Comparison of ENCODE assay signal across 1 cellular context in the genomic region with DNA sequence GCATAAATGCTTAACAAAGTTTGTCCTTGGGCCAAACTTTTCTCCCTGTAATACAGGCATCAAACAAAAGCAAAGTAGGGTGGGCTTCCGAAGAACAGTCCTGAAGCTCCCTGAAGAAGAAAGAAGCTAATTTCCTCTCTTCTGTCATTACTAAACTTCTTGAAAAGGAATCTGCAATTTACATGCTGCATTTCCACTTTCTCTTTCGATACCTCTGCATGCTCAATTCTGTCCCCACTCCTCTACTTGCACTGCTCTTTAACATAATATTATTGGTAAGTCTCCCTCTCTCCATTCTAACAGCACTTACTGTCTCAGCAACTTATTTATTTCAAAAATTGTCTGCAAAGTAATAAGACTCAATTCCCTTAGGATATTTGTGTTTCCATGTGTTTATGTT.
TF ChIP-seq lines count a peak whose summit lies in the region.

No MANE protein-coding gene starts in this region.

TF ChIP-seq in GM23338, 12 proteins besides CTCF, POLR2A, EP300 and RAD21 (continued from another document):
- TF ChIP-seq, protein P1, sequence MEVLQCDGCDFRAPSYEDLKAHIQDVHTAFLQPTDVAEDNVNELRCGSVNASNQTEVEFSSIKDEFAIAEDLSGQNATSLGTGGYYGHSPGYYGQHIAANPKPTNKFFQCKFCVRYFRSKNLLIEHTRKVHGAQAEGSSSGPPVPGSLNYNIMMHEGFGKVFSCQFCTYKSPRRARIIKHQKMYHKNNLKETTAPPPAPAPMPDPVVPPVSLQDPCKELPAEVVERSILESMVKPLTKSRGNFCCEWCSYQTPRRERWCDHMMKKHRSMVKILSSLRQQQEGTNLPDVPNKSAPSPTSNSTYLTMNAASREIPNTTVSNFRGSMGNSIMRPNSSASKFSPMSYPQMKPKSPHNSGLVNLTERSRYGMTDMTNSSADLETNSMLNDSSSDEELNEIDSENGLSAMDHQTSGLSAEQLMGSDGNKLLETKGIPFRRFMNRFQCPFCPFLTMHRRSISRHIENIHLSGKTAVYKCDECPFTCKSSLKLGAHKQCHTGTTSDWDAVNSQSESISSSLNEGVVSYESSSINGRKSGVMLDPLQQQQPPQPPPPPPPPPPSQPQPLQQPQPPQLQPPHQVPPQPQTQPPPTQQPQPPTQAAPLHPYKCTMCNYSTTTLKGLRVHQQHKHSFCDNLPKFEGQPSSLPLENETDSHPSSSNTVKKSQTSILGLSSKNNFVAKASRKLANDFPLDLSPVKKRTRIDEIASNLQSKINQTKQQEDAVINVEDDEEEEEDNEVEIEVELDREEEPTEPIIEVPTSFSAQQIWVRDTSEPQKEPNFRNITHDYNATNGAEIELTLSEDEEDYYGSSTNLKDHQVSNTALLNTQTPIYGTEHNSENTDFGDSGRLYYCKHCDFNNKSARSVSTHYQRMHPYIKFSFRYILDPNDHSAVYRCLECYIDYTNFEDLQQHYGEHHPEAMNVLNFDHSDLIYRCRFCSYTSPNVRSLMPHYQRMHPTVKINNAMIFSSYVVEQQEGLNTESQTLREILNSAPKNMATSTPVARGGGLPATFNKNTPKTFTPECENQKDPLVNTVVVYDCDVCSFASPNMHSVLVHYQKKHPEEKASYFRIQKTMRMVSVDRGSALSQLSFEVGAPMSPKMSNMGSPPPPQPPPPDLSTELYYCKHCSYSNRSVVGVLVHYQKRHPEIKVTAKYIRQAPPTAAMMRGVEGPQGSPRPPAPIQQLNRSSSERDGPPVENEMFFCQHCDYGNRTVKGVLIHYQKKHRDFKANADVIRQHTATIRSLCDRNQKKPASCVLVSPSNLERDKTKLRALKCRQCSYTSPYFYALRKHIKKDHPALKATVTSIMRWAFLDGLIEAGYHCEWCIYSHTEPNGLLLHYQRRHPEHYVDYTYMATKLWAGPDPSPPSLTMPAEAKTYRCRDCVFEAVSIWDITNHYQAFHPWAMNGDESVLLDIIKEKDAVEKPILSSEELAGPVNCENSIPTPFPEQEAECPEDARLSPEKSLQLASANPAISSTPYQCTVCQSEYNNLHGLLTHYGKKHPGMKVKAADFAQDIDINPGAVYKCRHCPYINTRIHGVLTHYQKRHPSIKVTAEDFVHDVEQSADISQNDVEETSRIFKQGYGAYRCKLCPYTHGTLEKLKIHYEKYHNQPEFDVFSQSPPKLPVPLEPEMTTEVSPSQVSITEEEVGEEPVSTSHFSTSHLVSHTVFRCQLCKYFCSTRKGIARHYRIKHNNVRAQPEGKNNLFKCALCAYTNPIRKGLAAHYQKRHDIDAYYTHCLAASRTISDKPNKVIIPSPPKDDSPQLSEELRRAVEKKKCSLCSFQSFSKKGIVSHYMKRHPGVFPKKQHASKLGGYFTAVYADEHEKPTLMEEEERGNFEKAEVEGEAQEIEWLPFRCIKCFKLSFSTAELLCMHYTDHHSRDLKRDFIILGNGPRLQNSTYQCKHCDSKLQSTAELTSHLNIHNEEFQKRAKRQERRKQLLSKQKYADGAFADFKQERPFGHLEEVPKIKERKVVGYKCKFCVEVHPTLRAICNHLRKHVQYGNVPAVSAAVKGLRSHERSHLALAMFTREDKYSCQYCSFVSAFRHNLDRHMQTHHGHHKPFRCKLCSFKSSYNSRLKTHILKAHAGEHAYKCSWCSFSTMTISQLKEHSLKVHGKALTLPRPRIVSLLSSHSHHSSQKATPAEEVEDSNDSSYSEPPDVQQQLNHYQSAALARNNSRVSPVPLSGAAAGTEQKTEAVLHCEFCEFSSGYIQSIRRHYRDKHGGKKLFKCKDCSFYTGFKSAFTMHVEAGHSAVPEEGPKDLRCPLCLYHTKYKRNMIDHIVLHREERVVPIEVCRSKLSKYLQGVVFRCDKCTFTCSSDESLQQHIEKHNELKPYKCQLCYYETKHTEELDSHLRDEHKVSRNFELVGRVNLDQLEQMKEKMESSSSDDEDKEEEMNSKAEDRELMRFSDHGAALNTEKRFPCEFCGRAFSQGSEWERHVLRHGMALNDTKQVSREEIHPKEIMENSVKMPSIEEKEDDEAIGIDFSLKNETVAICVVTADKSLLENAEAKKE (CRISPR knock-in tag; IDR thresholded peaks at IDR 0.05): no peak
- TF ChIP-seq POLR2AphosphoS5 (IDR thresholded peaks at IDR 0.05; ENCODE audit: low read depth): no peak
- no peak for TF ChIP-seq ZNF331 (CRISPR knock-in tag; IDR thresholded peaks at IDR 0.05; ENCODE audit: low read depth)
- TF ChIP-seq ZNF114 (CRISPR knock-in tag; IDR thresholded peaks at IDR 0.05): no peak
- TF ChIP-seq REST (IDR thresholded peaks at IDR 0.05; ENCODE audit: unreplicated experiment): no peak
TF ChIP-seq in GM23338: peak in this region for 0.
